8 cellular contexts compared by ENCODE assay signal in the genomic region with DNA sequence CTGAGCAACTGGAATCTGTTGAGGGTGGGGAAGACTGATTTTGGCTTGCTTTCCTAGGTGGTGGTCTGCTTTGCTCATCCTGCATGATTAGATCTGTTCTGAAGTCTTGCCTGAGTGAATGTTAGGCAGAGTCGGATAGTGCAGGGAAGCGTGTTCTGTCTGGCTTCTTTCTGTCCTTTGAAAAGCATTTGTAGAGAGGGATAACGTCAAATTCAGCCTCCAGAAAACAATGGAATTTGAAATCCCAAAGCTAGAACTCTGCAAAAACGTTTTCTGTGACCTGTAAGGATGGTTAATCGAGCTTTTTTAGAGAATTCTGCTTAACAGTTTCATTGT. TPM values are rescaled to one million over a fixed set of nuclear protein-coding genes. Genes with fewer than 3 reads are reported as not detected.
DNase-seq lines count a peak whose midpoint lies in the region; ATAC-seq and TF ChIP-seq lines count a peak whose summit lies in the region.

No MANE protein-coding gene starts in this region.

- H3K4me1 Mint-ChIP-seq in stimulated activated naive CD8-positive, alpha-beta T cell treated with anti-CD3 and anti-CD28 coated beads, Interleukin-15, Interleukin-2, amounts not matched to agents 100 ng/mL and 50 ng/mL, for 24 hours (ENCODE audit: low read depth), result peaks cover 6% of the 10 kb centered on the region

- H3K36me3 Mint-ChIP-seq in stimulated activated naive CD8-positive, alpha-beta T cell treated with anti-CD3 and anti-CD28 coated beads, Interleukin-15, Interleukin-2, amounts not matched to agents 100 ng/mL and 50 ng/mL, for 24 hours (ENCODE audit: low read depth), result no peaks in the 10 kb centered on the region

- H3K36me3 ChIP-seq in colonic mucosa (no peaks in the 10 kb centered on the region), muscle layer of colon (ENCODE audit: insufficient read depth, low read length) (no peaks in the 10 kb centered on the region)

- TF ChIP-seq CTCF in colonic mucosa (IDR thresholded peaks at IDR 0.05), result no peak

- H3K27ac ChIP-seq in colonic mucosa, result peak overlapping the region; percentile 11
- no peak overlapping the region for H3K27ac ChIP-seq in muscle layer of colon (ENCODE audit: low read depth, low read length)

- no peak for ATAC-seq in stimulated activated naive CD8-positive, alpha-beta T cell treated with anti-CD3 and anti-CD28 coated beads, Interleukin-15, Interleukin-2, amounts not matched to agents 100 U/mL and 50 U/mL, for 24 hours
- ATAC-seq in HG03439 (IDR thresholded peaks at IDR 0.05; ENCODE audit: unreplicated experiment), result no peak
- ATAC-seq in HG03045 (IDR thresholded peaks at IDR 0.05; ENCODE audit: unreplicated experiment), result no peak
- no peak for ATAC-seq in GM18520 (IDR thresholded peaks at IDR 0.05; ENCODE audit: unreplicated experiment)

- H3K27me3 Mint-ChIP-seq in stimulated activated naive CD8-positive, alpha-beta T cell treated with anti-CD3 and anti-CD28 coated beads, Interleukin-15, Interleukin-2, amounts not matched to agents 100 ng/mL and 50 ng/mL, for 24 hours, result no peaks in the 10 kb centered on the region

- H3K4me3 Mint-ChIP-seq in stimulated activated naive CD8-positive, alpha-beta T cell treated with anti-CD3 and anti-CD28 coated beads, Interleukin-15, Interleukin-2, amounts not matched to agents 100 ng/mL and 50 ng/mL, for 24 hours, result peak overlapping the region; percentile 92

- intact Hi-C loops in colonic mucosa (cut with DNase I), result loop anchor here (10.0 kb wide), 1 partner anchor 63 kb away; no protein-coding TSS in a partner anchor

- H3K9ac ChIP-seq in colonic mucosa (ENCODE audit: low read depth in 2 of 2, low read length in 2 of 2) (peak overlapping the region; percentile 90 to 92), muscle layer of colon (ENCODE audit: low read length) (peak overlapping the region; percentile 18)

- H3K9me3 ChIP-seq in colonic mucosa (no peaks in the 10 kb centered on the region), muscle layer of colon (ENCODE audit: low read length) (no peaks in the 10 kb centered on the region)

- DNase-seq in stimulated activated naive CD8-positive, alpha-beta T cell treated with anti-CD3 and anti-CD28 coated beads, Interleukin-15, Interleukin-2, amounts not matched to agents 100 U/mL and 50 U/mL, for 24 hours, result no peak
- no peak for DNase-seq in colonic mucosa
- DNase-seq in NCI-H345 treated with DMSO at 0.1 percent for 48 hours (lab: John Stamatoyannopoulos, UW; ENCODE audit: unreplicated experiment), result no peak

- no peaks in the 10 kb centered on the region for H3K27me3 ChIP-seq in colonic mucosa
- H3K27me3 ChIP-seq in muscle layer of colon (ENCODE audit: control insufficient read depth in 1 of 2, insufficient read depth in 2 of 2, low read length in 2 of 2), result no peaks in the 10 kb centered on the region

- H3K27ac Mint-ChIP-seq in stimulated activated naive CD8-positive, alpha-beta T cell treated with anti-CD3 and anti-CD28 coated beads, Interleukin-15, Interleukin-2, amounts not matched to agents 100 ng/mL and 50 ng/mL, for 24 hours, result no peak overlapping the region

- H3K4me3 ChIP-seq in colonic mucosa (peak overlapping the region; percentile 75), muscle layer of colon (ENCODE audit: low read depth in 1 of 2, low read length in 2 of 2) (peak overlapping the region; percentile 66 to 91)

- no peaks in the 10 kb centered on the region for H3K4me1 ChIP-seq in colonic mucosa
- peaks cover 9% of the 10 kb centered on the region for H3K4me1 ChIP-seq in muscle layer of colon (ENCODE audit: insufficient read depth, low read length)

- no peaks in the 10 kb centered on the region for H3K9me3 Mint-ChIP-seq in stimulated activated naive CD8-positive, alpha-beta T cell treated with anti-CD3 and anti-CD28 coated beads, Interleukin-15, Interleukin-2, amounts not matched to agents 100 ng/mL and 50 ng/mL, for 24 hours

RNA-seq across cellular contexts. Expression of a gene that starts 1.4 kb away (rescaled TPM):
- total RNA-seq in colonic mucosa, result 10 to 100 TPM; 28.0 to 61.1 TPM
